11 cellular contexts compared by ENCODE assay signal in the genomic region with DNA sequence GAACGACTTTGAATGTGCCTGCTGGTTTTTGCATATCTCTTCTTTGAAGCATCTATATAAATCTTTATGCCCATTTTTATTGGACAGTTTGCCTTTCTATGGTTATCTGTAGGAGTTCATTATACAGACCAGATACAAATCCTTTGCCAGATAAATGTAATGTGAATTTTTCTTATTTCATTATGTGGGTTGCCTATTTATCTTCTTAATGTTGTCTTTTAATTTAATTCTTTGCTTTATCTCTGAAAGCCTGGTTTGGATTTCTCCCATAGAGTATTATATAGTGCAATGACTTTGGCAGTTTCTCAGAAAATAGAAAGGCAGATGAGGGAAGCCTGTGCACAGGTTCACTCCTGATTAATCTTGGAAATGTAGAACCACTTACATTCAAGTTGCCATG.
"Had no signal": no experiment of that assay in that cellular context is flagged by ENCODE, and none has a peak within 500 bp of the region (broad histone marks: within the 10 kb centered on the region; RNA-seq: fewer than 3 reads in every experiment).

No MANE protein-coding gene starts in this region.

- H3K36me3 ChIP-seq: HAP-1 had no signal

- H3K4me3 ChIP-seq: GM23248, HAP-1, K562 had no signal

- H3K4me3 Mint-ChIP-seq: HFFc6 had no signal

- H3K9me3 ChIP-seq: HAP-1 had no signal

- H3K27ac ChIP-seq: GM23248, HL-60 had no signal

- H3K27ac Mint-ChIP-seq: HFFc6 had no signal

- ATAC-seq: HCT116, HepG2, K562 had no signal

- H2AFZ ChIP-seq: GM23248 had no signal

- DNase-seq: GM23248, GOT3, H7, HFFc6, IMR-90, KG1 had no signal

- H3K4me1 ChIP-seq: HAP-1 had no signal

- H3K9ac ChIP-seq: GM23248 had no signal
